21 cellular contexts compared by ENCODE assay signal in genomic region chr12:79397609-79398008, GRCh38.
A peak's percentile ranks its signal among the peaks of the same experiment; 100 is the strongest.
DNase-seq lines count a peak whose midpoint lies in the region; ATAC-seq, FAIRE-seq and TF ChIP-seq lines count a peak whose summit lies in the region.
"Had no signal": no experiment of that assay in that cellular context is flagged by ENCODE, and none has a peak within 500 bp of the region (broad histone marks: within the 10 kb centered on the region; RNA-seq: fewer than 3 reads in every experiment).

No MANE protein-coding gene starts in this region.

- no peak overlapping the region for H2BK12ac ChIP-seq in H1 (ENCODE audit: low read depth, low read length)

- H3K18ac ChIP-seq in IMR-90 (ENCODE audit: low read depth, low read length) (no peak overlapping the region), H1 (ENCODE audit: extremely low read depth, low read length) (no peak overlapping the region)

- H3K56ac ChIP-seq in IMR-90 (ENCODE audit: extremely low read depth, insufficient read depth, low read length) = no peak overlapping the region
- no peak overlapping the region for H3K56ac ChIP-seq in H1 (replicated peaks; ENCODE audit: insufficient read length, low read depth, low read length)

- no peak overlapping the region; the same call in 1 of the 2 replicates for H2AK5ac ChIP-seq in IMR-90 (ENCODE audit: low read depth, low read length)
- no peak overlapping the region for H2AK5ac ChIP-seq in H1 (ENCODE audit: low read depth, low read length)

- no peak overlapping the region for H3K9ac ChIP-seq in SK-N-SH
- H3K9ac ChIP-seq in IMR-90 (ENCODE audit: low read depth, low read length) = no peak overlapping the region
- H3K9ac ChIP-seq in H1 (replicated peaks in 1 of 4; ENCODE audit: extremely low read depth in 1 of 4, low read depth in 3 of 4, low read length in 3 of 4) = no peak overlapping the region
- H3K9ac ChIP-seq in GM23248 = no peak overlapping the region
- H3K9ac ChIP-seq: KMS-11 had no signal

- dilution Hi-C loops in IMR-90 (cut with HindIII; ENCODE audit: low sequenced_read_pairs, unreplicated experiment) = no loop called here

- POLR2A ChIA-PET in SK-N-SH (lab: Yijun Ruan, JAX) (interaction anchor here (0.8 kb wide), 1 partner anchor 65 kb away, joined by 3 read pairs; no protein-coding TSS in a partner anchor), IMR-90 (lab: Charles Lee; ENCODE audit: unreplicated experiment) (no interaction called here), H1 (lab: Charles Lee; ENCODE audit: partially characterized antibody) (interaction anchor here (0.8 kb wide), 1 partner anchor 8 kb away, joined by 3 read pairs; no protein-coding TSS in a partner anchor)

- CTCF ChIA-PET in SK-N-SH (lab: Yijun Ruan, JAX) = interaction anchor here (0.7 kb wide), 2 partner anchors 24 to 342 kb away, joined by 3 read pairs; no protein-coding TSS in a partner anchor
- CTCF ChIA-PET in IMR-90 (lab: Yijun Ruan, JAX) = interaction anchor here (0.6 kb wide), 1 partner anchor 1224 kb away, joined by 3 read pairs; no protein-coding TSS in a partner anchor
- CTCF ChIA-PET in H1 (lab: Charles Lee; ENCODE audit: partially characterized antibody) = interaction anchor here (0.9 to 1.2 kb wide), 2 partner anchors 16 to 22 kb away, joined by 3 read pairs; no protein-coding TSS in a partner anchor

- no peaks in the 10 kb centered on the region for H3K9me3 ChIP-seq in SK-N-SH
- H3K9me3 ChIP-seq in IMR-90 (ENCODE audit: control insufficient read depth, insufficient read depth, low read length) = no peaks in the 10 kb centered on the region
- H3K9me3 ChIP-seq in H1 (ENCODE audit: insufficient read depth in 2 of 2, low read depth in 1 of 2, low read length in 1 of 2) = no peaks in the 10 kb centered on the region
- no peaks in the 10 kb centered on the region for H3K9me3 ChIP-seq in GM23248 (ENCODE audit: low read depth)
- H3K9me3 ChIP-seq: A549, HAP-1 had no signal

- H3K4ac ChIP-seq in IMR-90 (ENCODE audit: low read depth, low read length) (no peak overlapping the region), H1 (replicated peaks; ENCODE audit: insufficient read length, low read depth, low read length) (no peak overlapping the region)

- no peak overlapping the region for H2AK9ac ChIP-seq in IMR-90 (replicated peaks; ENCODE audit: low read depth, low read length, poor library complexity)

- H4K20me1 ChIP-seq in SK-N-SH (ENCODE audit: insufficient read depth) (no peaks in the 10 kb centered on the region), IMR-90 (ENCODE audit: insufficient read depth, low read length) (no peaks in the 10 kb centered on the region), H1 (replicated peaks in 1 of 2; ENCODE audit: control insufficient read depth in 1 of 2, insufficient read depth in 2 of 2, low read length in 2 of 2) (no peaks in the 10 kb centered on the region), GM23248 (ENCODE audit: insufficient read depth) (no peaks in the 10 kb centered on the region)

- no peak for DNase-seq in SK-N-SH
- DNase-seq in IMR-90 = peak; percentile 55
- no peak for DNase-seq in H1 (ENCODE audit: low read depth in 1 of 2, low spot score in 2 of 2)
- DNase-seq in anterior cingulate cortex (lab: John Stamatoyannopoulos, UW) = no peak
- DNase-seq in GM23248 = no peak
- DNase-seq: AML-193; Calu3; CD4-positive, alpha-beta T cell; DMS79 treated with DMSO at 0.1 percent for 48 hours; EL; GOT3 had no signal

- TF ChIP-seq RAD21 in SK-N-SH (IDR thresholded peaks at IDR 0.05; ENCODE audit: low read length) = no peak
- no peak for TF ChIP-seq RAD21 in IMR-90 (IDR thresholded peaks at IDR 0.05; ENCODE audit: low read length)
- TF ChIP-seq RAD21 in H1 (IDR thresholded peaks at IDR 0.05 in 1 of 2, conservative IDR thresholded peaks at IDR 0.05 in 1 of 2; ENCODE audit: low read depth in 2 of 2, low read length in 2 of 2) = no peak

- FAIRE-seq in H1 (lab: Jason Lieb, UNC) = no peak
- FAIRE-seq: A549, G401.6, GM12891, GM19239 had no signal

- no peaks in the 10 kb centered on the region for H3K23me2 ChIP-seq in H1 (ENCODE audit: low read depth, low read length)

- H4K8ac ChIP-seq in IMR-90 (ENCODE audit: low read depth in 2 of 2, low read length in 2 of 2) (peak overlapping the region in 1 of 2 experiments; percentile 57; a peak in 2 of 4 replicates), H1 (ENCODE audit: extremely low read depth, insufficient read depth, low read length) (0 out of 2 replicates have a peak overlapping the region, but pooled peaks have one; percentile 82)

- TF ChIP-seq POLR2A in IMR-90 (IDR thresholded peaks at IDR 0.05; ENCODE audit: low read depth, low read length) = no peak
- TF ChIP-seq POLR2A in H1 (IDR thresholded peaks at IDR 0.05; ENCODE audit: control extremely low read depth in 1 of 2, low read depth in 2 of 2, low read length in 2 of 2) = no peak

- no peak overlapping the region for H2BK5ac ChIP-seq in IMR-90 (ENCODE audit: low read depth, low read length, poor library complexity, severe bottlenecking)
- no peak overlapping the region for H2BK5ac ChIP-seq in H1 (ENCODE audit: low read depth, low read length)

- H3K4me2 ChIP-seq in SK-N-SH (peak overlapping the region; percentile 13; the same call in 1 of the 2 replicates), IMR-90 (ENCODE audit: low read depth, low read length) (no peak overlapping the region), H1 (ENCODE audit: insufficient read depth in 1 of 2, low read depth in 2 of 2, low read length in 2 of 2) (no peak overlapping the region), GM23248 (ENCODE audit: unreplicated experiment) (no peak overlapping the region)
- H3K4me2 ChIP-seq: A549, KMS-11 had no signal

- H3K27me3 ChIP-seq in SK-N-SH (ENCODE audit: insufficient read depth) (no peaks in the 10 kb centered on the region), IMR-90 (ENCODE audit: control insufficient read depth, insufficient read depth, low read length) (no peaks in the 10 kb centered on the region), H1 (replicated peaks in 1 of 4; ENCODE audit: control insufficient read depth in 3 of 4, extremely low read depth in 1 of 4, insufficient read depth in 3 of 4, low read length in 3 of 4) (no peaks in the 10 kb centered on the region), GM23248 (replicated peaks; ENCODE audit: insufficient read depth) (no peaks in the 10 kb centered on the region)

- H2BK15ac ChIP-seq in IMR-90 (ENCODE audit: low read depth, low read length) (no peak overlapping the region), H1 (ENCODE audit: low read length) (no peak overlapping the region)

- H2BK20ac ChIP-seq in IMR-90 (ENCODE audit: low read depth, low read length) = 0 out of 2 replicates have a peak overlapping the region, but pooled peaks have one; percentile 12
- H2BK20ac ChIP-seq in H1 (ENCODE audit: low read length) = no peak overlapping the region

- H3K36me3 ChIP-seq in SK-N-SH (replicated peaks in 1 of 2; ENCODE audit: control insufficient read depth in 1 of 2, insufficient read depth in 2 of 2, low read length in 1 of 2) (no peaks in the 10 kb centered on the region), IMR-90 (ENCODE audit: control insufficient read depth, insufficient read depth, low read length) (no peaks in the 10 kb centered on the region), H1 (ENCODE audit: control insufficient read depth in 2 of 4, insufficient read depth in 4 of 4, low read length in 3 of 4) (no peaks in the 10 kb centered on the region), GM23248 (ENCODE audit: low read depth) (no peaks in the 10 kb centered on the region)
- H3K36me3 ChIP-seq: HAP-1 had no signal

- no peak; the same call in 2 of the 3 replicates for ATAC-seq in SK-N-SH treated with all-trans-retinoic acid at 6 μM for 48 hours
- ATAC-seq in IMR-90 (ENCODE audit: low read depth) = peak; percentile 70
- no peak for ATAC-seq in GM19324 (IDR thresholded peaks at IDR 0.05; ENCODE audit: low FRiP score, unreplicated experiment)
- ATAC-seq: A549 had no signal

- 54% methylated on average over 2 of the region's 2 CpGs for WGBS in SK-N-SH (ENCODE audit: low lambda C conversion rate)
- WGBS in IMR-90 (ENCODE audit: extremely low coverage in 2 of 2, insufficient read length in 1 of 2), 2 experiments = no CpG with 5 or more reads among the region's 2 CpGs
- 86% methylated on average over 2 of the region's 2 CpGs; no CpG with 5 or more reads in 1 of the 2 experiments for WGBS in H1 (ENCODE audit: extremely low coverage in 1 of 2, insufficient coverage in 1 of 2, insufficient read length in 1 of 2, insufficient replicate concordance in 2 of 2, low coverage in 1 of 2, low lambda C conversion rate in 2 of 2, missing lambda C conversion rate in 1 of 2), 2 experiments
- 59 to 63% methylated on average over 2 of the region's 2 CpGs for WGBS in GM23248 (ENCODE audit: low coverage in 1 of 2, low lambda C conversion rate in 2 of 2, missing lambda C conversion rate in 2 of 2), 2 experiments

- H4K91ac ChIP-seq in IMR-90 (ENCODE audit: insufficient read depth, low read depth, low read length) = peak overlapping the region; percentile 25; the same call in 1 of the 2 replicates
- no peak overlapping the region for H4K91ac ChIP-seq in H1 (replicated peaks; ENCODE audit: insufficient read length, low read length)

- TF ChIP-seq CTCF in SK-N-SH (IDR thresholded peaks at IDR 0.05) = no peak
- no peak for TF ChIP-seq CTCF in IMR-90 (conservative IDR thresholded peaks at IDR 0.05; ENCODE audit: low read depth, low read length)
- no peak for TF ChIP-seq CTCF in H1 (IDR thresholded peaks at IDR 0.05; ENCODE audit: control extremely low read depth in 1 of 3, insufficient read depth in 1 of 3, low read depth in 1 of 3, low read length in 3 of 3)

- peaks cover 0 to 8% of the 10 kb centered on the region in 2 experiments; a peak in 2 of 4 replicates for H3K4me1 ChIP-seq in SK-N-SH (ENCODE audit: control insufficient read depth in 1 of 2, insufficient read depth in 2 of 2, low read depth in 1 of 2, low read length in 1 of 2)
- peaks cover 4% of the 10 kb centered on the region; the same call in 1 of the 2 replicates for H3K4me1 ChIP-seq in IMR-90 (ENCODE audit: control insufficient read depth, insufficient read depth, low read length)
- peaks cover 0 to 4% (median under 1%) of the 10 kb centered on the region in 4 experiments; a peak in 2 of 7 replicates for H3K4me1 ChIP-seq in H1 (replicated peaks in 1 of 4; ENCODE audit: control insufficient read depth in 3 of 4, insufficient read depth in 4 of 4, low read length in 3 of 4)
- peaks cover 13% of the 10 kb centered on the region; the same call in 1 of the 2 replicates for H3K4me1 ChIP-seq in GM23248 (ENCODE audit: insufficient read depth)
- H3K4me1 ChIP-seq: A549, HAP-1 had no signal

- peak overlapping the region; percentile 10; the same call in 1 of the 2 replicates for H3K14ac ChIP-seq in IMR-90 (replicated peaks; ENCODE audit: low read depth, low read length)
- H3K14ac ChIP-seq in H1 (ENCODE audit: insufficient read length) = no peak overlapping the region

- H3F3A ChIP-seq in SK-N-SH (replicated peaks; ENCODE audit: insufficient read depth) (peaks cover 29% of the 10 kb centered on the region), GM23248 (ENCODE audit: insufficient read depth) (peaks cover 3% of the 10 kb centered on the region; the same call in 1 of the 2 replicates)

- H3K9me1 ChIP-seq in IMR-90 (ENCODE audit: insufficient read depth, low read length) = peaks cover 5% of the 10 kb centered on the region; the same call in 1 of the 2 replicates

- H3K4me3 ChIP-seq in SK-N-SH (ENCODE audit: low read depth in 2 of 2, low read length in 1 of 2) (no peak overlapping the region), IMR-90 (ENCODE audit: insufficient read depth, low read depth, low read length) (no peak overlapping the region), H1 (ENCODE audit: extremely low read depth in 1 of 4, insufficient read depth in 2 of 4, low read depth in 3 of 4, low read length in 4 of 4) (no peak overlapping the region), GM23248 (no peak overlapping the region)
- H3K4me3 ChIP-seq: A549, HAP-1 had no signal

- intact Hi-C loops in IMR-90 (cut with micrococcal nuclease) = no loop called here

- H4K5ac ChIP-seq in IMR-90 (ENCODE audit: low read depth, low read length) (no peak overlapping the region), H1 (ENCODE audit: insufficient read length, low read depth, low read length) (no peak overlapping the region)

- H3K23ac ChIP-seq in IMR-90 (ENCODE audit: low read depth, low read length) (no peak overlapping the region), H1 (ENCODE audit: insufficient read length) (no peak overlapping the region)

- no TSS peak for BruUV-seq in IMR-90 (replicated peaks; lab: Mats Ljungman, UMichigan)

- H3K79me1 ChIP-seq in IMR-90 (ENCODE audit: low read depth in 1 of 2, low read length in 2 of 2) (no peaks in the 10 kb centered on the region), H1 (ENCODE audit: low read depth, low read length) (no peaks in the 10 kb centered on the region)

- no peaks in the 10 kb centered on the region for H3K9me2 ChIP-seq in SK-N-SH
- H3K9me2 ChIP-seq in GM23248 (ENCODE audit: insufficient read depth) = no peaks in the 10 kb centered on the region

- H3K79me2 ChIP-seq in SK-N-SH (ENCODE audit: insufficient read depth) (no peaks in the 10 kb centered on the region), H1 (ENCODE audit: control insufficient read depth in 1 of 2, insufficient read depth in 2 of 2, low read length in 2 of 2) (no peaks in the 10 kb centered on the region), GM23248 (ENCODE audit: insufficient read depth) (no peaks in the 10 kb centered on the region)

- in situ Hi-C loops in IMR-90 (cut with MboI; ENCODE audit: low sequenced_read_pairs) (no loop called here), GM23248 (cut with MboI) (no loop called here)

- TF ChIP-seq EP300 in SK-N-SH (IDR thresholded peaks at IDR 0.05; ENCODE audit: borderline replicate concordance in 1 of 2, low read depth in 1 of 2, low read length in 1 of 2) (no peak), H1 (IDR thresholded peaks at IDR 0.05; ENCODE audit: borderline replicate concordance in 1 of 2, low read depth in 2 of 2, low read length in 2 of 2) (no peak)

- peak overlapping the region in 1 of 2 experiments; percentile 44; a peak in 2 of 4 replicates for H3K27ac ChIP-seq in SK-N-SH (ENCODE audit: low read depth in 2 of 2, low read length in 1 of 2)
- no peak overlapping the region for H3K27ac ChIP-seq in IMR-90 (ENCODE audit: insufficient read depth, low read length)
- H3K27ac ChIP-seq in H1 (ENCODE audit: low read depth, low read length) = no peak overlapping the region
- H3K27ac ChIP-seq in GM23248 = no peak overlapping the region
- H3K27ac ChIP-seq: 22Rv1, A549, C4-2B, KMS-11 had no signal

- peak overlapping the region; percentile 51; the same call in 1 of the 2 replicates for H2BK120ac ChIP-seq in IMR-90 (ENCODE audit: low read depth, low read length)
- no peak overlapping the region for H2BK120ac ChIP-seq in H1 (replicated peaks; ENCODE audit: low read depth, low read length)

- H2AFZ ChIP-seq in SK-N-SH (ENCODE audit: low read depth) (no peak overlapping the region), IMR-90 (replicated peaks; ENCODE audit: low read length, poor library complexity) (peak overlapping the region; percentile 67), H1 (ENCODE audit: low read length) (no peak overlapping the region), GM23248 (no peak overlapping the region)
